15 cellular contexts compared by ENCODE assay signal in the genomic region with DNA sequence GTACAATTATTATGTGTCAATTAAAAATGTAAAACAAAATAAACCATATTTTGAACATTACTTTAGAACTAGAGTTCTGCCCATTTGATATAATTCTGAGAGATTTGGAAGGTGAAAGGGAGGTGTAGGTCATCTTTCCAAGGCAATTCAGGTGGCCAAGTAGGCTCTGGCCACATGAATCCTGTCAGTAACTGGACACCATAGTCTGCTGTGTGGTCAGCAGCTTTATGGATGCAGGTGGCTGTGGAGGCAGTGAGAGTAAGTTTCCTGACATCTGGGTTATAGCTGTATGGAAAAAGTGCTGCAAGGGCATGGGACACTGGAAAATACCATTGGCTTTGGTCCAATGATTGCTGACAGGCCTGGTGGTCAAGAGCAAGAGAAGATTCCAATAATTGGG.
DNase-seq lines count a peak whose midpoint lies in the region; ATAC-seq lines count a peak whose summit lies in the region.
"Had no signal": no experiment of that assay in that cellular context is flagged by ENCODE, and none has a peak within 500 bp of the region (broad histone marks: within the 10 kb centered on the region; RNA-seq: fewer than 3 reads in every experiment).

No MANE protein-coding gene starts in this region.

- H3K9me3 Mint-ChIP-seq in activated T-cell treated with anti-CD3 and anti-CD28 coated beads, Interleukin-2, amount 50 U/mL, for 4 hours = no peaks in the 10 kb centered on the region
- no peaks in the 10 kb centered on the region for H3K9me3 Mint-ChIP-seq in T-cell

- POLR2A ChIA-PET in T-cell (lab: Charles Lee) = no interaction called here

- peaks cover 6% of the 10 kb centered on the region for H3K36me3 Mint-ChIP-seq in activated T-cell treated with anti-CD3 and anti-CD28 coated beads, Interleukin-2, amount 50 U/mL, for 4 hours (ENCODE audit: insufficient read depth)
- no peaks in the 10 kb centered on the region for H3K36me3 Mint-ChIP-seq in T-cell

- peaks cover 53% of the 10 kb centered on the region for H3K4me1 Mint-ChIP-seq in activated T-cell treated with anti-CD3 and anti-CD28 coated beads, Interleukin-2, amount 50 U/mL, for 4 hours (ENCODE audit: low read depth)
- peaks cover 29 to 52% (median 30%) of the 10 kb centered on the region in 3 donors for H3K4me1 Mint-ChIP-seq in T-cell

- CTCF ChIA-PET in T-cell (lab: Charles Lee) = no interaction called here

- peak overlapping the region; percentile 63 for H3K4me3 Mint-ChIP-seq in activated T-cell treated with anti-CD3 and anti-CD28 coated beads, Interleukin-2, amount 50 U/mL, for 4 hours
- peak overlapping the region in 2 of 3 donors; percentile 18 to 21 for H3K4me3 Mint-ChIP-seq in T-cell

- peak overlapping the region in 1 of 2 donors; percentile 13 for H3K27ac Mint-ChIP-seq in T-cell

- ATAC-seq in activated T-cell treated with anti-CD3 and anti-CD28 coated beads, Interleukin-2, amount 50 U/mL, for 4 hours = no peak
- ATAC-seq in T-cell (replicated peaks in 1 of 4) = no peak
- ATAC-seq in HG02973 (IDR thresholded peaks at IDR 0.05; ENCODE audit: unreplicated experiment) = no peak
- ATAC-seq: HepG2 had no signal

- H3K27me3 Mint-ChIP-seq in activated T-cell treated with anti-CD3 and anti-CD28 coated beads, Interleukin-2, amount 50 U/mL, for 4 hours (ENCODE audit: low read depth) = peaks cover 2% of the 10 kb centered on the region
- H3K27me3 Mint-ChIP-seq in T-cell = peaks cover 0 to 5% of the 10 kb centered on the region in 2 donors

- no peak for DNase-seq in activated T-cell treated with anti-CD3 and anti-CD28 coated beads, Interleukin-2, amount 50 U/mL, for 4 hours
- no peak for DNase-seq in activated T-cell treated with anti-CD3 and anti-CD28 coated beads, Interleukin-2, amount 50 U/mL, for 1 hour
- DNase-seq in COLO668 (lab: John Stamatoyannopoulos, UW; ENCODE audit: unreplicated experiment) = peak; percentile 1
- no peak for DNase-seq in T-cell
- peak; percentile 39 for DNase-seq in left kidney (ENCODE audit: low read depth, low spot score)
- DNase-seq in midbrain (lab: John Stamatoyannopoulos, UW) = no peak
- DNase-seq: Calu3, GOT3, NCI-H1436, NCI-H2029 treated with DMSO at 0.1 percent for 48 hours, NCI-H510A, Peyer's patch, Right ventricle myocardium superior had no signal

Comparison
In these comparisons a context has a peak if more than half of its experiments do, and no peak if none do; other contexts are left out.
1. DNase-seq: peak in COLO668 (single experiment) and left kidney (single experiment); none in activated T-cell treated with anti-CD3 and anti-CD28 coated beads, Interleukin-2, amount 50 U/mL, for 4 hours (single experiment), activated T-cell treated with anti-CD3 and anti-CD28 coated beads, Interleukin-2, amount 50 U/mL, for 1 hour (single experiment), T-cell (0 of 34) and midbrain (single experiment).